In the genomic region with DNA sequence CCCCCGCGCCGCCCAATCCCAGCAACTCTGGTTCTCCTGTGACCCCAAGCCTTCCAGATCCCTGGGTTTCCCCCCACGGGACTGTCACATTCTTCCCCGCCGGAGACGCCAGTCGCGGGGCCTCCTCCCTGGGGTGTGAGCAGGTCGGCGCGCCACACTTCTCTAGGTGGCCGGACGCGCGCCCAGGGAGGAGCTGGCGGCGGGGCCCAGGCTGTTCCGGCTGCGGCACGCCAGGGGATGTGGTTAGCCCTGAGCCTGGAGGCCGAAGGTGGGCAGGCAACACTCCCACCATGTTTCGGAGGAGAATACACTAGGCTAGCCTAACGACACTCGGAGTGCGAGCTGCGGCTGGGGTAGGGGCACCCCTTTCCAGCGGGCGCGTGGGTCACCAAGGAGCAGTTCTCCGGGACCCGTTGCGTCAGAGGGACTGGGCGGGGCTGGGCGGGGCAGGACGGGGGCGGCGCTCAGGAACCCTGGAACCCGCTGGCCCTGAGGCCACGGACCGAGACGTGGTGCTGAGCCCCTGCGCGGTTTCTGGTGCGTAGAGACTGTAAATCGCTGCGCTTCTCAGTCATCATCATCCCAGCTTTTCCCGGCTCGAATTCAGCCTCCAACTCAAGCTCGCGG, we compare ENCODE assay signal across 10 cellular contexts. TPM values are rescaled to one million over a fixed set of nuclear protein-coding genes. Genes with fewer than 3 reads are reported as not detected.
DNase-seq lines count a peak whose midpoint lies in the region; ATAC-seq and TF ChIP-seq lines count a peak whose summit lies in the region.
"Had no signal": no experiment of that assay in that cellular context is flagged by ENCODE, and none has a peak within 500 bp of the region (broad histone marks: within the 10 kb centered on the region; RNA-seq: fewer than 3 reads in every experiment).

A gene with protein sequence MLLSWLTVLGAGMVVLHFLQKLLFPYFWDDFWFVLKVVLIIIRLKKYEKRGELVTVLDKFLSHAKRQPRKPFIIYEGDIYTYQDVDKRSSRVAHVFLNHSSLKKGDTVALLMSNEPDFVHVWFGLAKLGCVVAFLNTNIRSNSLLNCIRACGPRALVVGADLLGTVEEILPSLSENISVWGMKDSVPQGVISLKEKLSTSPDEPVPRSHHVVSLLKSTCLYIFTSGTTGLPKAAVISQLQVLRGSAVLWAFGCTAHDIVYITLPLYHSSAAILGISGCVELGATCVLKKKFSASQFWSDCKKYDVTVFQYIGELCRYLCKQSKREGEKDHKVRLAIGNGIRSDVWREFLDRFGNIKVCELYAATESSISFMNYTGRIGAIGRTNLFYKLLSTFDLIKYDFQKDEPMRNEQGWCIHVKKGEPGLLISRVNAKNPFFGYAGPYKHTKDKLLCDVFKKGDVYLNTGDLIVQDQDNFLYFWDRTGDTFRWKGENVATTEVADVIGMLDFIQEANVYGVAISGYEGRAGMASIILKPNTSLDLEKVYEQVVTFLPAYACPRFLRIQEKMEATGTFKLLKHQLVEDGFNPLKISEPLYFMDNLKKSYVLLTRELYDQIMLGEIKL (plus strand): TSS at position 478 of the 627 bp plus-strand sequence. CDS start 650 bp downstream, outside the sequence.

- H3K36me3 ChIP-seq in NT2/D1 (ENCODE audit: insufficient read depth, insufficient read length, low read length) = no peaks in the 10 kb centered on the region
- no peaks in the 10 kb centered on the region for H3K36me3 ChIP-seq in esophagus muscularis mucosa
- H3K36me3 ChIP-seq in ovary = no peaks in the 10 kb centered on the region

- peak within 1 kb of the TSS; percentile 80 for H3K9ac ChIP-seq in NT2/D1 (ENCODE audit: insufficient read length, low read depth)

- DNase-seq in GM10266 (ENCODE audit: extremely low spot score) (peak; percentile 4), NT2/D1 (ENCODE audit: low read depth, low spot score) (no peak), esophagus muscularis mucosa (ENCODE audit: extremely low spot score) (no peak), ovary (peak in 4 of 5 donors; percentile 15 to 46 (median 35)), NCI-H146 treated with DMSO at 0.1 percent for 48 hours (lab: John Stamatoyannopoulos, UW; ENCODE audit: unreplicated experiment) (no peak)
- DNase-seq: NCI-H446; stimulated activated CD4-positive, alpha-beta T cell treated with anti-CD3 and anti-CD28 coated beads, Interleukin-4, amount 100 ng/mL, for 1 hour had no signal

- peak within 1 kb of the TSS; percentile 66 for H3K4me3 ChIP-seq in NT2/D1 (ENCODE audit: insufficient read length, low read depth)
- peak within 1 kb of the TSS; percentile 52 to 72 (median 63) for H3K4me3 ChIP-seq in esophagus muscularis mucosa
- peak within 1 kb of the TSS; percentile 34 for H3K4me3 ChIP-seq in ovary

- no peak for TF ChIP-seq POLR2A in esophagus muscularis mucosa (IDR thresholded peaks at IDR 0.05; ENCODE audit: low read depth)
- no peak for TF ChIP-seq POLR2A in ovary (IDR thresholded peaks at IDR 0.05)

- WGBS in esophagus muscularis mucosa = 3% methylated on average over 15 of the region's 51 CpGs
- WGBS in ovary, 3 donors = 1 to 2% (median 1%) methylated on average over 41 to 51 of the region's 51 CpGs

- H3K27me3 ChIP-seq in NT2/D1 (ENCODE audit: insufficient read depth, insufficient read length) (peaks cover 24% of the 10 kb centered on the region), esophagus muscularis mucosa (peaks cover 0 to 5% (median 0%) of the 10 kb centered on the region in 4 donors), ovary (no peaks in the 10 kb centered on the region)

- intact Hi-C loops in esophagus muscularis mucosa (cut with DNase I) = loop anchor here (10.0 kb wide), 2 partner anchors 60 to 130 kb away; a partner anchor contains a TSS
- intact Hi-C loops in ovary (cut with DNase I) = no loop called here

- TF ChIP-seq CTCF in GM10266 (IDR thresholded peaks at IDR 0.05; ENCODE audit: control insufficient read depth, insufficient read depth, low read depth, missing control alignments) (no peak), esophagus muscularis mucosa (IDR thresholded peaks at IDR 0.05) (peak in 1 of 3 experiments; percentile 16), ovary (IDR thresholded peaks at IDR 0.05) (no peak)

- H3K9me3 ChIP-seq in NT2/D1 (ENCODE audit: insufficient read depth, low read length) = no peaks in the 10 kb centered on the region
- peaks cover 0 to 5% (median 0%) of the 10 kb centered on the region in 4 donors for H3K9me3 ChIP-seq in esophagus muscularis mucosa
- H3K9me3 ChIP-seq in ovary = no peaks in the 10 kb centered on the region

- ATAC-seq in HG02852 (IDR thresholded peaks at IDR 0.05; ENCODE audit: unreplicated experiment) (no peak), HG03469 (IDR thresholded peaks at IDR 0.05; ENCODE audit: unreplicated experiment) (no peak), GM18870 (IDR thresholded peaks at IDR 0.05; ENCODE audit: unreplicated experiment) (no peak)

- TF ChIP-seq EP300 in esophagus muscularis mucosa (IDR thresholded peaks at IDR 0.05) (no peak), ovary (IDR thresholded peaks at IDR 0.05) (no peak)

- H3K4me1 ChIP-seq in NT2/D1 (ENCODE audit: insufficient read depth, insufficient read length) (no peaks in the 10 kb centered on the region), esophagus muscularis mucosa (peaks cover 0 to 19% (median 10%) of the 10 kb centered on the region in 4 donors), ovary (ENCODE audit: insufficient read depth) (no peaks in the 10 kb centered on the region)

- H3K27ac ChIP-seq in esophagus muscularis mucosa (replicated peaks in 1 of 4) (peak within 1 kb of the TSS; percentile 70 to 83 (median 78)), ovary (no peak within 1 kb of the TSS)

RNA-seq across cellular contexts. Expression of the gene that starts here (rescaled TPM):
- total RNA-seq in esophagus muscularis mucosa (10 to 100 TPM; 22.5 to 77.1 (median 48.9) TPM), ovary (10 to 100 TPM in 3 of 7 donors, 1 to 10 TPM in 4; 4.8 to 22.2 (median 9.7) TPM)
- polyA plus RNA-seq in ovary = 1 to 10 TPM; 5.2 to 7.2 TPM

Comparison
In these comparisons a context has a peak if more than half of its experiments do, and no peak if none do; other contexts are left out.
1. DNase-seq: peak in GM10266 (single experiment) and ovary (4 of 5); none in NT2/D1 (single experiment), esophagus muscularis mucosa (single experiment) and NCI-H146 treated with DMSO at 0.1 percent for 48 hours (single experiment).
2. H3K27ac ChIP-seq: peak in esophagus muscularis mucosa (4 of 4); none in ovary (0 of 2).
3. Peak in every context shown above with its lines, with median percentiles within 50 percentile points of each other: H3K4me3 ChIP-seq.